ENCODE assay signal across 17 cellular contexts in genomic region chr1:30046751-30047150, GRCh38.
A peak's percentile ranks its signal among the peaks of the same experiment; 100 is the strongest.
DNase-seq lines count a peak whose midpoint lies in the region; ATAC-seq and TF ChIP-seq lines count a peak whose summit lies in the region.
"Had no signal": no experiment of that assay in that cellular context is flagged by ENCODE, and none has a peak within 500 bp of the region (broad histone marks: within the 10 kb centered on the region; RNA-seq: fewer than 3 reads in every experiment).

No MANE protein-coding gene starts in this region.

- no peaks in the 10 kb centered on the region for H4K20me1 ChIP-seq in MM.1S (ENCODE audit: insufficient read depth, low read length)

- H3K9me2 ChIP-seq in MM.1S (replicated peaks; ENCODE audit: insufficient read depth, low read length) = no peaks in the 10 kb centered on the region

- 80 to 94% methylated on average over 5 to 10 of the region's 10 CpGs for WGBS in endodermal cell (ENCODE audit: insufficient coverage in 1 of 2, insufficient read length in 1 of 2), 2 experiments

- TF ChIP-seq CTCF in endodermal cell (conservative IDR thresholded peaks at IDR 0.05) (no peak), osteocyte (IDR thresholded peaks at IDR 0.05) (no peak), type B pancreatic cell (conservative IDR thresholded peaks at IDR 0.05) (no peak), MM.1S (IDR thresholded peaks at IDR 0.05; ENCODE audit: low read length) (no peak)

- peaks cover 6% of the 10 kb centered on the region for H3K9me3 Mint-ChIP-seq in endodermal cell
- no peaks in the 10 kb centered on the region for H3K9me3 Mint-ChIP-seq in osteocyte (ENCODE audit: unreplicated experiment)
- peaks cover 5% of the 10 kb centered on the region for H3K9me3 Mint-ChIP-seq in type B pancreatic cell
- H3K9me3 Mint-ChIP-seq: CD4-positive, alpha-beta T cell had no signal

- no peaks in the 10 kb centered on the region for H3F3A ChIP-seq in MM.1S (ENCODE audit: insufficient read depth, low read length)

- H3K27me3 ChIP-seq in endodermal cell (ENCODE audit: control insufficient read depth, insufficient read depth, low read length, poor library complexity, severe bottlenecking) (no peaks in the 10 kb centered on the region), MM.1S (replicated peaks; ENCODE audit: insufficient read depth, low read length) (peaks cover 64% of the 10 kb centered on the region)

- H3K36me3 ChIP-seq in endodermal cell (ENCODE audit: control insufficient read depth, insufficient read depth, low read length) = no peaks in the 10 kb centered on the region
- H3K36me3 ChIP-seq in MM.1S (replicated peaks; ENCODE audit: insufficient read depth, low read length) = no peaks in the 10 kb centered on the region

- H2AFZ ChIP-seq in MM.1S (ENCODE audit: low read length) = no peak overlapping the region
- H2AFZ ChIP-seq: GM23248 had no signal

- peak; percentile 37 for DNase-seq in activated CD8-positive, alpha-beta memory T cell treated with anti-CD3 and anti-CD28 coated beads, Interleukin-2, amount 50 U/mL, for 48 hours
- no peak for DNase-seq in activated CD8-positive, alpha-beta memory T cell treated with anti-CD3 and anti-CD28 coated beads, Interleukin-2, amount 50 U/mL, for 4 hours
- peak; percentile 28 for DNase-seq in endodermal cell
- DNase-seq in osteocyte (ENCODE audit: extremely low spot score, unreplicated experiment) = peak; percentile 76
- DNase-seq in type B pancreatic cell (ENCODE audit: extremely low spot score, unreplicated experiment) = peak; percentile 58
- DNase-seq in MM.1S = no peak
- DNase-seq in glomerular visceral epithelial cell (ENCODE audit: extremely low spot score) = no peak
- no peak for DNase-seq in stimulated activated naive CD8-positive, alpha-beta T cell treated with anti-CD3 and anti-CD28 coated beads, Interleukin-15, Interleukin-2, amounts not matched to agents 100 U/mL and 50 U/mL, for 24 hours
- DNase-seq: 8988T; C1 segment of cervical spinal cord; Calu3; CD4-positive, alpha-beta T cell; DMS 273 treated with DMSO at 0.1 percent for 48 hours; DMS79; GM23248; H7 had no signal

- H3K4me1 ChIP-seq in endodermal cell (ENCODE audit: control insufficient read depth, insufficient read depth, low read length) (no peaks in the 10 kb centered on the region), MM.1S (ENCODE audit: low read length) (no peaks in the 10 kb centered on the region)

- ATAC-seq in stimulated activated naive CD8-positive, alpha-beta T cell treated with anti-CD3 and anti-CD28 coated beads, Interleukin-15, Interleukin-2, amounts not matched to agents 100 U/mL and 50 U/mL, for 24 hours = no peak
- ATAC-seq: GM12878 had no signal

- H3K9ac ChIP-seq in endodermal cell (ENCODE audit: extremely low read depth, low read length, poor library complexity, severe bottlenecking) = no peak overlapping the region
- H3K9ac ChIP-seq in MM.1S (ENCODE audit: low read length) = no peak overlapping the region
- H3K9ac ChIP-seq: GM23248 had no signal

- H3K4me3 ChIP-seq in endodermal cell (ENCODE audit: low read length) = no peak overlapping the region
- H3K4me3 ChIP-seq in MM.1S (ENCODE audit: low read length) = no peak overlapping the region
- H3K4me3 ChIP-seq: GM12878, GM23248 had no signal

- H3K27ac Mint-ChIP-seq in endodermal cell (no peak overlapping the region), osteocyte (ENCODE audit: unreplicated experiment) (no peak overlapping the region), type B pancreatic cell (no peak overlapping the region)
- H3K27ac Mint-ChIP-seq: CD4-positive, alpha-beta T cell had no signal

- peaks cover 7% of the 10 kb centered on the region for H3K4me1 Mint-ChIP-seq in endodermal cell
- H3K4me1 Mint-ChIP-seq in osteocyte (ENCODE audit: unreplicated experiment) = no peaks in the 10 kb centered on the region
- no peaks in the 10 kb centered on the region for H3K4me1 Mint-ChIP-seq in type B pancreatic cell (ENCODE audit: unreplicated experiment)

- H3K36me3 Mint-ChIP-seq in endodermal cell (ENCODE audit: low read depth) (no peaks in the 10 kb centered on the region), osteocyte (ENCODE audit: unreplicated experiment) (no peaks in the 10 kb centered on the region), type B pancreatic cell (no peaks in the 10 kb centered on the region)

- H3K79me2 ChIP-seq in MM.1S (ENCODE audit: low read length) = no peaks in the 10 kb centered on the region

- H3K27me3 Mint-ChIP-seq in endodermal cell (ENCODE audit: insufficient read depth) = no peaks in the 10 kb centered on the region
- peaks cover 18% of the 10 kb centered on the region for H3K27me3 Mint-ChIP-seq in osteocyte (ENCODE audit: unreplicated experiment)
- H3K27me3 Mint-ChIP-seq in type B pancreatic cell = peaks cover 12% of the 10 kb centered on the region

- no peak overlapping the region for H3K27ac ChIP-seq in endodermal cell (ENCODE audit: low read depth, low read length)
- H3K27ac ChIP-seq in MM.1S (ENCODE audit: low read length) = no peak overlapping the region
- H3K27ac ChIP-seq: GM23248 had no signal

- peaks cover 13% of the 10 kb centered on the region for H3K9me3 ChIP-seq in endodermal cell (ENCODE audit: control insufficient read depth, low read length)
- H3K9me3 ChIP-seq in MM.1S (replicated peaks; ENCODE audit: insufficient read depth, low read length) = no peaks in the 10 kb centered on the region

- no peak overlapping the region for H3K4me3 Mint-ChIP-seq in endodermal cell
- no peak overlapping the region for H3K4me3 Mint-ChIP-seq in osteocyte (ENCODE audit: unreplicated experiment)
- H3K4me3 Mint-ChIP-seq in type B pancreatic cell = no peak overlapping the region
- H3K4me3 Mint-ChIP-seq: CD4-positive, alpha-beta T cell had no signal

- no peak overlapping the region for H3K4me2 ChIP-seq in MM.1S (ENCODE audit: low read depth, low read length)

Comparison
In these comparisons a context has a peak if more than half of its experiments do, and no peak if none do; other contexts are left out.
1. DNase-seq: peak in activated CD8-positive, alpha-beta memory T cell treated with anti-CD3 and anti-CD28 coated beads, Interleukin-2, amount 50 U/mL, for 48 hours (single experiment), endodermal cell (single experiment), osteocyte (single experiment) and type B pancreatic cell (single experiment); none in activated CD8-positive, alpha-beta memory T cell treated with anti-CD3 and anti-CD28 coated beads, Interleukin-2, amount 50 U/mL, for 4 hours (single experiment), MM.1S (single experiment), glomerular visceral epithelial cell (single experiment) and stimulated activated naive CD8-positive, alpha-beta T cell treated with anti-CD3 and anti-CD28 coated beads, Interleukin-15, Interleukin-2, amounts not matched to agents 100 U/mL and 50 U/mL, for 24 hours (single experiment).